Comparison of ENCODE assay signal across 7 cellular contexts in the genomic region with DNA sequence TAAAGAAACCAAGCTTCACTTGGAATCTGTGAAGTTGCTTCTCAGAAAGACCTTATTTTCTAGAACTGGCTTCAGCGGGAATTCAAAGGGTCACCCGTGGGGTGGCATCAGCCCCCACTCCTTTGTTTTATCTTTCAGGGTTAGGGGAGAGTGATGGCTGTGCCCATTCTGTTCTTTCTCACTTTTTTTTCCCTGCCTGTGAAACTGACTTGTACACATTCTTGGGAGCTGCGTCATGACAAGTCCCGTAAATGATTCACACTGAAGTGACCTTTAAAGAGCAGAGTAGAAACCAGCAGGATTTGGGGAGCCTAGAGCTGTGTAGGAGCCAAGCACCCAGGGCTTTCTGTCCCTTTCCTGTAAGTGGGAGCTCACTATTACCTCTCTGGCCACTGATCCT. TPM values are rescaled to one million over a fixed set of nuclear protein-coding genes. Genes with fewer than 3 reads are reported as not detected.
DNase-seq lines count a peak whose midpoint lies in the region; ATAC-seq and TF ChIP-seq lines count a peak whose summit lies in the region.

No MANE protein-coding gene starts in this region.

- no peak overlapping the region for H3K27ac Mint-ChIP-seq in endodermal cell
- H3K27ac Mint-ChIP-seq in activated T-cell treated with anti-CD3 and anti-CD28 coated beads, Interleukin-2, amount 50 U/mL, for 24 hours = no peak overlapping the region
- no peak overlapping the region for H3K27ac Mint-ChIP-seq in effector memory CD8-positive, alpha-beta T cell

- no peak for TF ChIP-seq POLR2A in uterus (IDR thresholded peaks at IDR 0.05)

- H3K4me3 ChIP-seq in endodermal cell (ENCODE audit: low read length) (no peak overlapping the region), mesodermal cell (ENCODE audit: extremely low read depth, insufficient read depth, low read length, poor library complexity, severe bottlenecking) (no peak overlapping the region), uterus (peak overlapping the region in 1 of 2 donors; percentile 20)

- WGBS in endodermal cell (ENCODE audit: insufficient coverage in 1 of 2, insufficient read length in 1 of 2), 2 experiments = 53 to 71% methylated on average over 3 to 4 of the region's 4 CpGs
- 45 to 70% methylated on average over 2 of the region's 4 CpGs for WGBS in mesodermal cell (ENCODE audit: insufficient coverage in 2 of 2), 2 experiments

- H3K36me3 ChIP-seq in endodermal cell (ENCODE audit: control insufficient read depth, insufficient read depth, low read length) (no peaks in the 10 kb centered on the region), mesodermal cell (ENCODE audit: control insufficient read depth, insufficient read depth, low read length) (no peaks in the 10 kb centered on the region), uterus (no peaks in the 10 kb centered on the region)

- TF ChIP-seq CTCF in endodermal cell (conservative IDR thresholded peaks at IDR 0.05) = no peak
- no peak for TF ChIP-seq CTCF in uterus (IDR thresholded peaks at IDR 0.05)

- intact Hi-C loops in uterus (cut with DNase I; ENCODE audit: low total_unique reads) = no loop called here

- H3K4me3 Mint-ChIP-seq in endodermal cell = no peak overlapping the region
- no peak overlapping the region for H3K4me3 Mint-ChIP-seq in activated T-cell treated with anti-CD3 and anti-CD28 coated beads, Interleukin-2, amount 50 U/mL, for 24 hours
- no peak overlapping the region for H3K4me3 Mint-ChIP-seq in effector memory CD8-positive, alpha-beta T cell

- H3K36me3 Mint-ChIP-seq in endodermal cell (ENCODE audit: low read depth) = no peaks in the 10 kb centered on the region
- H3K36me3 Mint-ChIP-seq in activated T-cell treated with anti-CD3 and anti-CD28 coated beads, Interleukin-2, amount 50 U/mL, for 24 hours (ENCODE audit: low read depth) = no peaks in the 10 kb centered on the region
- H3K36me3 Mint-ChIP-seq in effector memory CD8-positive, alpha-beta T cell (ENCODE audit: insufficient read depth) = peaks cover 3% of the 10 kb centered on the region

- H3K27ac ChIP-seq in endodermal cell (ENCODE audit: low read depth, low read length) = peak overlapping the region; percentile 54
- peak overlapping the region; percentile 98 for H3K27ac ChIP-seq in mesodermal cell (ENCODE audit: low read depth, low read length, severe bottlenecking)
- H3K27ac ChIP-seq in uterus = peak overlapping the region; percentile 89 to 92

- DNase-seq in M059J (ENCODE audit: low read depth) (peak; percentile 97), endodermal cell (no peak), uterus (peak; percentile 63 to 82), NCI-H1105 treated with DMSO at 0.1 percent for 48 hours (lab: John Stamatoyannopoulos, UW) (no peak)
- no peak for DNase-seq in activated T-cell treated with anti-CD3 and anti-CD28 coated beads, Interleukin-2, amount 50 U/mL, for 24 hours
- no peak for DNase-seq in effector memory CD8-positive, alpha-beta T cell

- H3K4me1 Mint-ChIP-seq in endodermal cell = peaks cover 31% of the 10 kb centered on the region
- no peaks in the 10 kb centered on the region for H3K4me1 Mint-ChIP-seq in activated T-cell treated with anti-CD3 and anti-CD28 coated beads, Interleukin-2, amount 50 U/mL, for 24 hours (ENCODE audit: low read depth)
- H3K4me1 Mint-ChIP-seq in effector memory CD8-positive, alpha-beta T cell (ENCODE audit: low read depth in 2 of 2) = no peaks in the 10 kb centered on the region

- H3K9me3 ChIP-seq in endodermal cell (ENCODE audit: control insufficient read depth, low read length) = no peaks in the 10 kb centered on the region
- no peaks in the 10 kb centered on the region for H3K9me3 ChIP-seq in mesodermal cell (ENCODE audit: control insufficient read depth, low read length)
- no peaks in the 10 kb centered on the region for H3K9me3 ChIP-seq in uterus

- no peaks in the 10 kb centered on the region for H3K27me3 ChIP-seq in endodermal cell (ENCODE audit: control insufficient read depth, insufficient read depth, low read length, poor library complexity, severe bottlenecking)
- no peaks in the 10 kb centered on the region for H3K27me3 ChIP-seq in uterus

- H3K4me1 ChIP-seq in endodermal cell (ENCODE audit: control insufficient read depth, insufficient read depth, low read length) = peaks cover 4% of the 10 kb centered on the region
- peaks cover 35% of the 10 kb centered on the region for H3K4me1 ChIP-seq in mesodermal cell (ENCODE audit: control insufficient read depth, insufficient read depth, low read length, poor library complexity, severe bottlenecking)
- peaks cover 13 to 15% of the 10 kb centered on the region in 2 donors for H3K4me1 ChIP-seq in uterus

- no peaks in the 10 kb centered on the region for H3K27me3 Mint-ChIP-seq in endodermal cell (ENCODE audit: insufficient read depth)
- H3K27me3 Mint-ChIP-seq in activated T-cell treated with anti-CD3 and anti-CD28 coated beads, Interleukin-2, amount 50 U/mL, for 24 hours = peaks cover 3% of the 10 kb centered on the region
- H3K27me3 Mint-ChIP-seq in effector memory CD8-positive, alpha-beta T cell = peaks cover 5 to 7% of the 10 kb centered on the region in 2 donors

- no peak overlapping the region for H3K9ac ChIP-seq in endodermal cell (ENCODE audit: extremely low read depth, low read length, poor library complexity, severe bottlenecking)

- no peak for ATAC-seq in effector memory CD8-positive, alpha-beta T cell (replicated peaks)

- no peaks in the 10 kb centered on the region for H3K9me3 Mint-ChIP-seq in endodermal cell
- H3K9me3 Mint-ChIP-seq in activated T-cell treated with anti-CD3 and anti-CD28 coated beads, Interleukin-2, amount 50 U/mL, for 24 hours = no peaks in the 10 kb centered on the region
- H3K9me3 Mint-ChIP-seq in effector memory CD8-positive, alpha-beta T cell = no peaks in the 10 kb centered on the region

RNA-seq across cellular contexts. Expression of a gene that starts 43.8 kb away (rescaled TPM):
- total RNA-seq in M059J (2014; rRNA removed; shearing (Covaris generic)) = 1.4 and 2.8 TPM in 2 replicates
- total RNA-seq in endodermal cell = 1 to 10 TPM; 5.5 to 6.3 TPM
- polyA plus RNA-seq in endodermal cell (2013, experiment 1 of 2) = 2.5 TPM
- polyA plus RNA-seq in endodermal cell (2013, experiment 2 of 2) = 2.8 TPM
- 1.8 TPM for polyA plus RNA-seq in mesodermal cell (2013, experiment 1 of 2)
- polyA plus RNA-seq in mesodermal cell (2013, experiment 2 of 2) = 1.8 TPM
- 10 to 100 TPM in 1 of 4 donors, 1 to 10 TPM in 3; 1.3 to 10.3 (median 4.8) TPM for total RNA-seq in uterus

Comparison
In these comparisons a context has a peak if more than half of its experiments do, and no peak if none do; other contexts are left out.
1. DNase-seq: peak in M059J (single experiment) and uterus (2 of 2); none in endodermal cell (single experiment), activated T-cell treated with anti-CD3 and anti-CD28 coated beads, Interleukin-2, amount 50 U/mL, for 24 hours (single experiment), NCI-H1105 treated with DMSO at 0.1 percent for 48 hours (single experiment) and effector memory CD8-positive, alpha-beta T cell (0 of 3).
2. Peak in every context shown above with its lines, with median percentiles within 50 percentile points of each other: H3K27ac ChIP-seq.